In genomic region chr22:50548913-50549790, GRCh38 we compare ENCODE assay signal across 11 cellular contexts. TPM values are rescaled to one million over a fixed set of nuclear protein-coding genes. Genes with fewer than 3 reads are reported as not detected.
DNase-seq lines count a peak whose midpoint lies in the region; ATAC-seq and TF ChIP-seq lines count a peak whose summit lies in the region.
"Had no signal": no experiment of that assay in that cellular context is flagged by ENCODE, and none has a peak within 500 bp of the region (broad histone marks: within the 10 kb centered on the region; RNA-seq: fewer than 3 reads in every experiment).

No MANE protein-coding gene starts in this region.

- no peak for TF ChIP-seq POLR2A in Peyer's patch (IDR thresholded peaks at IDR 0.05)

- H3K4me3 ChIP-seq in Peyer's patch (peak overlapping the region; percentile 41 to 65 (median 48)), epithelial cell of proximal tubule (ENCODE audit: low read depth, low read length) (peak overlapping the region; percentile 39), SJCRH30 (no peak overlapping the region)

- DNase-seq in activated CD4-positive, alpha-beta T cell treated with anti-CD3 and anti-CD28 coated beads, Interleukin-2, amount 10 ng/mL, durations not matched to agents 24 days and 14 days: no peak
- no peak for DNase-seq in activated CD4-positive, alpha-beta T cell treated with anti-CD3 and anti-CD28 coated beads for 48 hours
- no peak for DNase-seq in Peyer's patch
- DNase-seq in epithelial cell of proximal tubule (ENCODE audit: low read depth): no peak
- DNase-seq in stimulated activated naive CD8-positive, alpha-beta T cell treated with anti-CD3 and anti-CD28 coated beads, Interleukin-15, amount 100 ng/mL, for 72 hours: peak in 1 of 2 donors; percentile 16
- DNase-seq in SJCRH30: no peak
- DNase-seq in H4 (ENCODE audit: low spot score): no peak
- DNase-seq: cortex of kidney, NCI-H526 treated with DMSO at 0.1 percent for 48 hours had no signal

- peak; percentile 0 for ATAC-seq in stimulated activated naive CD8-positive, alpha-beta T cell treated with anti-CD3 and anti-CD28 coated beads, Interleukin-15, amount 100 ng/mL, for 72 hours
- no peak for ATAC-seq in GM18519 (IDR thresholded peaks at IDR 0.05; ENCODE audit: low FRiP score, unreplicated experiment)

- intact Hi-C loops in activated CD4-positive, alpha-beta T cell treated with anti-CD3 and anti-CD28 coated beads, Interleukin-2, amount 10 ng/mL, durations not matched to agents 24 days and 14 days (cut with micrococcal nuclease): no loop called here

- peak overlapping the region; percentile 41 to 84 (median 58) for H3K27ac ChIP-seq in Peyer's patch
- no peak overlapping the region for H3K27ac ChIP-seq in SJCRH30

- H3K27me3 ChIP-seq in Peyer's patch: peaks cover 0 to 15% of the 10 kb centered on the region in 2 donors
- H3K27me3 ChIP-seq in SJCRH30: 0 out of 2 replicates have a peak, but pooled peaks cover 4% of the 10 kb centered on the region

- peak overlapping the region; percentile 84 for H3K4me3 Mint-ChIP-seq in activated CD4-positive, alpha-beta T cell treated with anti-CD3 and anti-CD28 coated beads, Interleukin-2, amount 10 ng/mL, durations not matched to agents 24 days and 14 days
- H3K4me3 Mint-ChIP-seq in stimulated activated naive CD8-positive, alpha-beta T cell treated with anti-CD3 and anti-CD28 coated beads, Interleukin-15, amount 100 ng/mL, for 72 hours: peak overlapping the region; percentile 85 to 92

- H3K9me3 ChIP-seq in Peyer's patch (no peaks in the 10 kb centered on the region), SJCRH30 (replicated peaks) (no peaks in the 10 kb centered on the region)

- H3K4me1 ChIP-seq in Peyer's patch (peaks cover 4 to 33% (median 18%) of the 10 kb centered on the region in 4 donors), SJCRH30 (no peaks in the 10 kb centered on the region)

- H3K36me3 ChIP-seq in Peyer's patch: no peaks in the 10 kb centered on the region
- no peaks in the 10 kb centered on the region for H3K36me3 ChIP-seq in SJCRH30

- no peaks in the 10 kb centered on the region for H3K27me3 Mint-ChIP-seq in activated CD4-positive, alpha-beta T cell treated with anti-CD3 and anti-CD28 coated beads, Interleukin-2, amount 10 ng/mL, durations not matched to agents 24 days and 14 days
- no peaks in the 10 kb centered on the region for H3K27me3 Mint-ChIP-seq in stimulated activated naive CD8-positive, alpha-beta T cell treated with anti-CD3 and anti-CD28 coated beads, Interleukin-15, amount 100 ng/mL, for 72 hours

- TF ChIP-seq CTCF in Peyer's patch (IDR thresholded peaks at IDR 0.05) (no peak), epithelial cell of proximal tubule (conservative IDR thresholded peaks at IDR 0.05; ENCODE audit: low read depth, low read length) (no peak)

- H3K4me1 Mint-ChIP-seq in activated CD4-positive, alpha-beta T cell treated with anti-CD3 and anti-CD28 coated beads, Interleukin-2, amount 10 ng/mL, durations not matched to agents 24 days and 14 days: peaks cover 31% of the 10 kb centered on the region
- peaks cover 57% of the 10 kb centered on the region for H3K4me1 Mint-ChIP-seq in stimulated activated naive CD8-positive, alpha-beta T cell treated with anti-CD3 and anti-CD28 coated beads, Interleukin-15, amount 100 ng/mL, for 72 hours

- H3K9me3 Mint-ChIP-seq in activated CD4-positive, alpha-beta T cell treated with anti-CD3 and anti-CD28 coated beads, Interleukin-2, amount 10 ng/mL, durations not matched to agents 24 days and 14 days: no peaks in the 10 kb centered on the region
- H3K9me3 Mint-ChIP-seq in stimulated activated naive CD8-positive, alpha-beta T cell treated with anti-CD3 and anti-CD28 coated beads, Interleukin-15, amount 100 ng/mL, for 72 hours: no peaks in the 10 kb centered on the region

- H3K36me3 Mint-ChIP-seq in activated CD4-positive, alpha-beta T cell treated with anti-CD3 and anti-CD28 coated beads, Interleukin-2, amount 10 ng/mL, durations not matched to agents 24 days and 14 days (ENCODE audit: low read depth): peaks cover 4% of the 10 kb centered on the region

- peak overlapping the region; percentile 84 for H3K27ac Mint-ChIP-seq in activated CD4-positive, alpha-beta T cell treated with anti-CD3 and anti-CD28 coated beads, Interleukin-2, amount 10 ng/mL, durations not matched to agents 24 days and 14 days
- H3K27ac Mint-ChIP-seq in stimulated activated naive CD8-positive, alpha-beta T cell treated with anti-CD3 and anti-CD28 coated beads, Interleukin-15, amount 100 ng/mL, for 72 hours: peak overlapping the region; percentile 69 to 96

RNA-seq across cellular contexts. Expression of gene KLHDC7B, which starts 3.5 kb away (rescaled TPM):
- 5.3 and 6.8 TPM in 2 replicates for total RNA-seq in activated CD4-positive, alpha-beta T cell treated with anti-CD3 and anti-CD28 coated beads, Interleukin-2, amount 10 ng/mL, durations not matched to agents 24 days and 14 days
- total RNA-seq in Peyer's patch: 1 to 10 TPM in 1 of 4 donors, not detected in 3; 1.1 TPM
- 0.07 TPM in 1 of 2 replicates, not detected in the other for total RNA-seq in epithelial cell of proximal tubule
- total RNA-seq in SJCRH30 (2014; rRNA removed; shearing (Covaris generic)): 0.05 and 0.10 TPM in 2 replicates
- total RNA-seq in H4 (2014; rRNA removed; shearing (Covaris generic)): 0.18 and 0.48 TPM in 2 replicates

RNA-seq across cellular contexts. Expression of gene SYCE3, which starts 13.6 kb away (rescaled TPM):
- 0.69 TPM in 1 of 2 replicates, not detected in the other for total RNA-seq in activated CD4-positive, alpha-beta T cell treated with anti-CD3 and anti-CD28 coated beads, Interleukin-2, amount 10 ng/mL, durations not matched to agents 24 days and 14 days
- not detected for total RNA-seq in Peyer's patch
- total RNA-seq in epithelial cell of proximal tubule: 1.0 TPM in 1 of 2 replicates, not detected in the other
- not detected in 2 replicates for total RNA-seq in SJCRH30 (2014; rRNA removed; shearing (Covaris generic))
- total RNA-seq in H4 (2014; rRNA removed; shearing (Covaris generic)): not detected in 2 replicates
- total RNA-seq: T-helper 2 cell treated with Interferon-gamma antibody and Interleukin-4, amounts not matched to agents 100 ng/mL and 5 ng/mL, for 36 hours had no signal

RNA-seq across cellular contexts. Expression of gene TYMP, which starts 19.3 kb away (rescaled TPM):
- total RNA-seq in activated CD4-positive, alpha-beta T cell treated with anti-CD3 and anti-CD28 coated beads, Interleukin-2, amount 10 ng/mL, durations not matched to agents 24 days and 14 days: 62.1 and 63.0 TPM in 2 replicates
- total RNA-seq in Peyer's patch: 10 to 100 TPM; 53.5 to 93.9 (median 88.3) TPM
- 7.6 and 13.1 TPM in 2 replicates for total RNA-seq in epithelial cell of proximal tubule
- total RNA-seq in SJCRH30 (2014; rRNA removed; shearing (Covaris generic)): 0.51 and 0.63 TPM in 2 replicates
- 0.39 and 0.68 TPM in 2 replicates for total RNA-seq in H4 (2014; rRNA removed; shearing (Covaris generic))

RNA-seq across cellular contexts. Expression of gene SCO2, which starts 23.8 kb away (rescaled TPM):
- total RNA-seq in activated CD4-positive, alpha-beta T cell treated with anti-CD3 and anti-CD28 coated beads, Interleukin-2, amount 10 ng/mL, durations not matched to agents 24 days and 14 days: 5.3 and 11.2 TPM in 2 replicates
- total RNA-seq in Peyer's patch (1 to 10 TPM in 3 of 4 donors, not detected in 1; 1.2 to 6.3 (median 4.5) TPM), epithelial cell of proximal tubule (1.4 TPM in 1 of 2 replicates, not detected in the other)
- 0.71 and 2.1 TPM in 2 replicates for total RNA-seq in SJCRH30 (2014; rRNA removed; shearing (Covaris generic))
- total RNA-seq in H4 (2014; rRNA removed; shearing (Covaris generic)): 1.3 and 11.9 TPM in 2 replicates

RNA-seq across cellular contexts. Expression of gene CPT1B, which starts 29.1 kb away (rescaled TPM):
- 63.1 and 71.5 TPM in 2 replicates for total RNA-seq in activated CD4-positive, alpha-beta T cell treated with anti-CD3 and anti-CD28 coated beads, Interleukin-2, amount 10 ng/mL, durations not matched to agents 24 days and 14 days
- total RNA-seq in Peyer's patch: 100 to 1,000 TPM in 1 of 4 donors, 10 to 100 TPM in 3; 51.2 to 133 (median 56.5) TPM
- 1.2 and 4.0 TPM in 2 replicates for total RNA-seq in epithelial cell of proximal tubule
- 12.6 and 17.1 TPM in 2 replicates for total RNA-seq in SJCRH30 (2014; rRNA removed; shearing (Covaris generic))
- 2.0 and 2.4 TPM in 2 replicates for total RNA-seq in H4 (2014; rRNA removed; shearing (Covaris generic))
